In the genomic region with DNA sequence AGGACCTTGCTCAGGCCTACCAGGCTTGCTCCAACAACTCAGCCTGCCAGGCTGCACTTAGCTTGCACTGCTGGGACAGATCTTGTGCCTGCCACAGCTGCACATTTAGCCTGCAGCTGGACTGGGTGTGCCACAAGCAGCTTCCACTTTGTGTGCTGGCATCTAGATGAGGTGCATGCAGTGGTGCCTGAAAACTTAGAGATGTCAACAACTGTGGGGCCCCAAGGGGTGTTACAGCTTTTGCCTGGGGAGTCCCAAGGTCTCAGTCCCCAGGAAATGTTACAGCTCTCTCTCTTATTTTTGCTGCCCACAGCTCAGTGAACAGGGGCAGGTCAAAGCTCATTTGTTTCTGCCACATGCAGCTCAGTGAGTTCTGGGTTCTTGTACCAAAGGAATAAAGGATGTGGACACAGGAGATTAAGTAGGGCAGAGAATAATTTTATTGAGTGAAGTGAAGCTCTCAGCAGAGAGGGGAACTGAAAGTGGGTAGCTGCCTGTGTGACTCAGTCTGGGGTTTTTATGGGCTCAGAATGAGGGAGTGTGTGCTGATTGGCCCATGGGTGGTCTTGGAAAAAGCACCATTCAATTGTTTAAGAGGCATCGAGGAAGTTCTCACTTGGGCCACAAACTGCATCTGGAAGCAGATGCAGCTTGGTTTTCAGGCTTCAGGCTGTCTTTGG, we compare ENCODE assay signal across 1 cellular context.
A peak's percentile ranks its signal among the peaks of the same experiment; 100 is the strongest.
TF ChIP-seq lines count a peak whose summit lies in the region.

No MANE protein-coding gene starts in this region.

TF ChIP-seq in GM12878, 131 proteins besides CTCF, POLR2A, EP300 and RAD21 (continued from another document):
- TF ChIP-seq, protein P1, sequence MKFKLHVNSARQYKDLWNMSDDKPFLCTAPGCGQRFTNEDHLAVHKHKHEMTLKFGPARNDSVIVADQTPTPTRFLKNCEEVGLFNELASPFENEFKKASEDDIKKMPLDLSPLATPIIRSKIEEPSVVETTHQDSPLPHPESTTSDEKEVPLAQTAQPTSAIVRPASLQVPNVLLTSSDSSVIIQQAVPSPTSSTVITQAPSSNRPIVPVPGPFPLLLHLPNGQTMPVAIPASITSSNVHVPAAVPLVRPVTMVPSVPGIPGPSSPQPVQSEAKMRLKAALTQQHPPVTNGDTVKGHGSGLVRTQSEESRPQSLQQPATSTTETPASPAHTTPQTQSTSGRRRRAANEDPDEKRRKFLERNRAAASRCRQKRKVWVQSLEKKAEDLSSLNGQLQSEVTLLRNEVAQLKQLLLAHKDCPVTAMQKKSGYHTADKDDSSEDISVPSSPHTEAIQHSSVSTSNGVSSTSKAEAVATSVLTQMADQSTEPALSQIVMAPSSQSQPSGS (IDR thresholded peaks at IDR 0.05; ENCODE audit: low read length), result 0 out of 2 replicates have a peak, but pooled peaks have one; percentile 23
- TF ChIP-seq SPI1 (IDR thresholded peaks at IDR 0.05; ENCODE audit: borderline replicate concordance, insufficient read depth, low read depth, low read length), result peak; percentile 96
- no peak for TF ChIP-seq NFXL1 (IDR thresholded peaks at IDR 0.05; ENCODE audit: borderline replicate concordance)
- no peak for TF ChIP-seq CBX5 (IDR thresholded peaks at IDR 0.05; ENCODE audit: low read depth)
- TF ChIP-seq BCL11A (IDR thresholded peaks at IDR 0.05; ENCODE audit: low read depth, low read length), result peak; percentile 71; the same call in 1 of the 2 replicates
- TF ChIP-seq EGR1 (IDR thresholded peaks at IDR 0.05; ENCODE audit: borderline replicate concordance in 1 of 2, low read depth in 2 of 2, low read length in 2 of 2), result no peak
- TF ChIP-seq BMI1 (IDR thresholded peaks at IDR 0.05; ENCODE audit: borderline replicate concordance), result no peak
- peak; percentile 82 for TF ChIP-seq IRF4 (IDR thresholded peaks at IDR 0.05; ENCODE audit: low read depth, low read length)
- TF ChIP-seq RUNX3 (IDR thresholded peaks at IDR 0.05; ENCODE audit: low read length), result peak; percentile 70
- TF ChIP-seq ATF3 (IDR thresholded peaks at IDR 0.05; ENCODE audit: borderline replicate concordance, extremely low read depth, low read depth, low read length), result no peak
- peak; percentile 63 to 68; a peak in 3 of 4 replicates for TF ChIP-seq IKZF2 (IDR thresholded peaks at IDR 0.05)
- TF ChIP-seq, protein P2, sequence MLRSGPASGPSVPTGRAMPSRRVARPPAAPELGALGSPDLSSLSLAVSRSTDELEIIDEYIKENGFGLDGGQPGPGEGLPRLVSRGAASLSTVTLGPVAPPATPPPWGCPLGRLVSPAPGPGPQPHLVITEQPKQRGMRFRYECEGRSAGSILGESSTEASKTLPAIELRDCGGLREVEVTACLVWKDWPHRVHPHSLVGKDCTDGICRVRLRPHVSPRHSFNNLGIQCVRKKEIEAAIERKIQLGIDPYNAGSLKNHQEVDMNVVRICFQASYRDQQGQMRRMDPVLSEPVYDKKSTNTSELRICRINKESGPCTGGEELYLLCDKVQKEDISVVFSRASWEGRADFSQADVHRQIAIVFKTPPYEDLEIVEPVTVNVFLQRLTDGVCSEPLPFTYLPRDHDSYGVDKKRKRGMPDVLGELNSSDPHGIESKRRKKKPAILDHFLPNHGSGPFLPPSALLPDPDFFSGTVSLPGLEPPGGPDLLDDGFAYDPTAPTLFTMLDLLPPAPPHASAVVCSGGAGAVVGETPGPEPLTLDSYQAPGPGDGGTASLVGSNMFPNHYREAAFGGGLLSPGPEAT (IDR thresholded peaks at IDR 0.05; ENCODE audit: low read depth), result 0 out of 2 replicates have a peak, but pooled peaks have one; percentile 25
- TF ChIP-seq IKZF1 (conservative IDR thresholded peaks at IDR 0.05), result peak; percentile 57
- TF ChIP-seq HDAC2 (IDR thresholded peaks at IDR 0.05), result no peak
- TF ChIP-seq NFIC (IDR thresholded peaks at IDR 0.05; ENCODE audit: low read depth, low read length), result 0 out of 2 replicates have a peak, but pooled peaks have one; percentile 24
- no peak; the same call in none of the 2 replicates for TF ChIP-seq MTA2 (IDR thresholded peaks at IDR 0.05; ENCODE audit: low read depth)
- TF ChIP-seq BACH1 (IDR thresholded peaks at IDR 0.05; ENCODE audit: borderline replicate concordance), result no peak
- TF ChIP-seq, protein P3, sequence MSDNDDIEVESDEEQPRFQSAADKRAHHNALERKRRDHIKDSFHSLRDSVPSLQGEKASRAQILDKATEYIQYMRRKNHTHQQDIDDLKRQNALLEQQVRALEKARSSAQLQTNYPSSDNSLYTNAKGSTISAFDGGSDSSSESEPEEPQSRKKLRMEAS (IDR thresholded peaks at IDR 0.05; ENCODE audit: low read depth, low read length), result no peak
- peak; percentile 23 for TF ChIP-seq MEF2B (IDR thresholded peaks at IDR 0.05; ENCODE audit: partially characterized antibody, poor library complexity, severe bottlenecking)
TF ChIP-seq in GM12878: peak in this region for 16.
